ENCODE assay signal across 1 cellular context in the genomic region with DNA sequence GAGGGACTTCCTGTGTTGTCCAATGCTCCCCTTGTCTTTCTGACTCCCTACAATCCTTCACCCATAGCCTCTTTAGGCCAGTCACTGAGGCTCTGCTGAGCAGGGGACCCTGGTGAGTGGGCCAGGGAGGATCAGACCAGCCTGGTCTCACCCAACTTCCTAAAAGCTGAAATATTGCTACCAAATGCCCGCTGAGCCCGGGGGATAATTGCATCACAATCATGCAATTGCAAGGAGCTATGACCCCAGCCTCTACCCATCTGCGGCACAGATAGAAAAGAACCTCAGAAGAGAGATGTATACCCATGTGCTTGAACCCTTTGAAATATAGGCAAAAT.
TF ChIP-seq lines count a peak whose summit lies in the region.

No MANE protein-coding gene starts in this region.

TF ChIP-seq in K562, 482 proteins besides CTCF, POLR2A, EP300 and RAD21 (continued from another document):
- TF ChIP-seq, protein P1, sequence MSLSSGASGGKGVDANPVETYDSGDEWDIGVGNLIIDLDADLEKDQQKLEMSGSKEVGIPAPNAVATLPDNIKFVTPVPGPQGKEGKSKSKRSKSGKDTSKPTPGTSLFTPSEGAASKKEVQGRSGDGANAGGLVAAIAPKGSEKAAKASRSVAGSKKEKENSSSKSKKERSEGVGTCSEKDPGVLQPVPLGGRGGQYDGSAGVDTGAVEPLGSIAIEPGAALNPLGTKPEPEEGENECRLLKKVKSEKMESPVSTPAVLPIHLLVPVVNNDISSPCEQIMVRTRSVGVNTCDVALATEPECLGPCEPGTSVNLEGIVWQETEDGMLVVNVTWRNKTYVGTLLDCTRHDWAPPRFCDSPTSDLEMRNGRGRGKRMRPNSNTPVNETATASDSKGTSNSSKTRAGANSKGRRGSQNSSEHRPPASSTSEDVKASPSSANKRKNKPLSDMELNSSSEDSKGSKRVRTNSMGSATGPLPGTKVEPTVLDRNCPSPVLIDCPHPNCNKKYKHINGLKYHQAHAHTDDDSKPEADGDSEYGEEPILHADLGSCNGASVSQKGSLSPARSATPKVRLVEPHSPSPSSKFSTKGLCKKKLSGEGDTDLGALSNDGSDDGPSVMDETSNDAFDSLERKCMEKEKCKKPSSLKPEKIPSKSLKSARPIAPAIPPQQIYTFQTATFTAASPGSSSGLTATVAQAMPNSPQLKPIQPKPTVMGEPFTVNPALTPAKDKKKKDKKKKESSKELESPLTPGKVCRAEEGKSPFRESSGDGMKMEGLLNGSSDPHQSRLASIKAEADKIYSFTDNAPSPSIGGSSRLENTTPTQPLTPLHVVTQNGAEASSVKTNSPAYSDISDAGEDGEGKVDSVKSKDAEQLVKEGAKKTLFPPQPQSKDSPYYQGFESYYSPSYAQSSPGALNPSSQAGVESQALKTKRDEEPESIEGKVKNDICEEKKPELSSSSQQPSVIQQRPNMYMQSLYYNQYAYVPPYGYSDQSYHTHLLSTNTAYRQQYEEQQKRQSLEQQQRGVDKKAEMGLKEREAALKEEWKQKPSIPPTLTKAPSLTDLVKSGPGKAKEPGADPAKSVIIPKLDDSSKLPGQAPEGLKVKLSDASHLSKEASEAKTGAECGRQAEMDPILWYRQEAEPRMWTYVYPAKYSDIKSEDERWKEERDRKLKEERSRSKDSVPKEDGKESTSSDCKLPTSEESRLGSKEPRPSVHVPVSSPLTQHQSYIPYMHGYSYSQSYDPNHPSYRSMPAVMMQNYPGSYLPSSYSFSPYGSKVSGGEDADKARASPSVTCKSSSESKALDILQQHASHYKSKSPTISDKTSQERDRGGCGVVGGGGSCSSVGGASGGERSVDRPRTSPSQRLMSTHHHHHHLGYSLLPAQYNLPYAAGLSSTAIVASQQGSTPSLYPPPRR (CRISPR knock-in tag; IDR thresholded peaks at IDR 0.05; ENCODE audit: borderline replicate concordance) = no peak
- no peak for TF ChIP-seq DNMT1 (IDR thresholded peaks at IDR 0.05)
- no peak for TF ChIP-seq GATAD2B (IDR thresholded peaks at IDR 0.05; ENCODE audit: borderline replicate concordance)
- TF ChIP-seq REST (CRISPR knock-in tag; IDR thresholded peaks at IDR 0.05; ENCODE audit: low read depth) = no peak
- TF ChIP-seq TBP (optimal IDR thresholded peaks at IDR 0.05; ENCODE audit: low read depth, low read length) = no peak
- no peak for TF ChIP-seq SREBF1 (IDR thresholded peaks at IDR 0.05; ENCODE audit: borderline replicate concordance, low read depth, low read length)
- TF ChIP-seq NRF1 (conservative IDR thresholded peaks at IDR 0.05 in 1 of 2, IDR thresholded peaks at IDR 0.05 in 1 of 2) = no peak
- no peak for TF ChIP-seq ZNF445 (CRISPR knock-in tag; IDR thresholded peaks at IDR 0.05; ENCODE audit: low read depth)
- no peak for TF ChIP-seq NR2C2 (CRISPR knock-in tag; IDR thresholded peaks at IDR 0.05)
- 0 out of 2 replicates have a peak, but pooled peaks have one; percentile 4 for TF ChIP-seq NR2C2 (tag; IDR thresholded peaks at IDR 0.05)
- no peak for TF ChIP-seq THRAP3 (IDR thresholded peaks at IDR 0.05; ENCODE audit: borderline replicate concordance)
- no peak for TF ChIP-seq SNRNP70 (optimal IDR thresholded peaks at IDR 0.05; ENCODE audit: low read depth, low read length)
- no peak for TF ChIP-seq ZNF436 (CRISPR knock-in tag; IDR thresholded peaks at IDR 0.05)
- TF ChIP-seq ZNF695 (CRISPR knock-in tag; IDR thresholded peaks at IDR 0.05) = no peak
- no peak for TF ChIP-seq SIN3B (IDR thresholded peaks at IDR 0.05; ENCODE audit: low read depth)
- TF ChIP-seq, protein P2, sequence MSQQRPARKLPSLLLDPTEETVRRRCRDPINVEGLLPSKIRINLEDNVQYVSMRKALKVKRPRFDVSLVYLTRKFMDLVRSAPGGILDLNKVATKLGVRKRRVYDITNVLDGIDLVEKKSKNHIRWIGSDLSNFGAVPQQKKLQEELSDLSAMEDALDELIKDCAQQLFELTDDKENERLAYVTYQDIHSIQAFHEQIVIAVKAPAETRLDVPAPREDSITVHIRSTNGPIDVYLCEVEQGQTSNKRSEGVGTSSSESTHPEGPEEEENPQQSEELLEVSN (IDR thresholded peaks at IDR 0.05; ENCODE audit: borderline replicate concordance in 1 of 2, extremely low read depth in 1 of 2, insufficient read depth in 1 of 2, insufficient read length in 1 of 2, low read depth in 1 of 2, low read length in 1 of 2, poor library complexity in 1 of 2, severe bottlenecking in 1 of 2) = no peak
- TF ChIP-seq CBX5 (IDR thresholded peaks at IDR 0.05; ENCODE audit: borderline replicate concordance, low read depth) = no peak
- no peak for TF ChIP-seq CEBPG (CRISPR knock-in tag; IDR thresholded peaks at IDR 0.05)
- TF ChIP-seq CEBPG (tag; conservative IDR thresholded peaks at IDR 0.05 in 1 of 2, IDR thresholded peaks at IDR 0.05 in 1 of 2) = 0 out of 4 replicates have a peak, but pooled peaks of 1 of the 2 experiments have one; percentile 35
- TF ChIP-seq HNRNPLL (IDR thresholded peaks at IDR 0.05; ENCODE audit: low read depth, low read length, poor library complexity, severe bottlenecking) = no peak
- TF ChIP-seq, protein P3, sequence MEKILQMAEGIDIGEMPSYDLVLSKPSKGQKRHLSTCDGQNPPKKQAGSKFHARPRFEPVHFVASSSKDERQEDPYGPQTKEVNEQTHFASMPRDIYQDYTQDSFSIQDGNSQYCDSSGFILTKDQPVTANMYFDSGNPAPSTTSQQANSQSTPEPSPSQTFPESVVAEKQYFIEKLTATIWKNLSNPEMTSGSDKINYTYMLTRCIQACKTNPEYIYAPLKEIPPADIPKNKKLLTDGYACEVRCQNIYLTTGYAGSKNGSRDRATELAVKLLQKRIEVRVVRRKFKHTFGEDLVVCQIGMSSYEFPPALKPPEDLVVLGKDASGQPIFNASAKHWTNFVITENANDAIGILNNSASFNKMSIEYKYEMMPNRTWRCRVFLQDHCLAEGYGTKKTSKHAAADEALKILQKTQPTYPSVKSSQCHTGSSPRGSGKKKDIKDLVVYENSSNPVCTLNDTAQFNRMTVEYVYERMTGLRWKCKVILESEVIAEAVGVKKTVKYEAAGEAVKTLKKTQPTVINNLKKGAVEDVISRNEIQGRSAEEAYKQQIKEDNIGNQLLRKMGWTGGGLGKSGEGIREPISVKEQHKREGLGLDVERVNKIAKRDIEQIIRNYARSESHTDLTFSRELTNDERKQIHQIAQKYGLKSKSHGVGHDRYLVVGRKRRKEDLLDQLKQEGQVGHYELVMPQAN (IDR thresholded peaks at IDR 0.05; ENCODE audit: borderline replicate concordance) = no peak
- TF ChIP-seq TSC22D4 (tag; IDR thresholded peaks at IDR 0.05) = no peak
- TF ChIP-seq CEBPB (tag; IDR thresholded peaks at IDR 0.05) = 0 out of 2 replicates have a peak, but pooled peaks have one; percentile 31
- TF ChIP-seq HNRNPUL1 (IDR thresholded peaks at IDR 0.05; ENCODE audit: low read length) = no peak
TF ChIP-seq in K562: peak in this region for 3.
